Comparison of ENCODE assay signal across 1 cellular context in genomic region chr7:29449569-29450260, GRCh38.
A peak's percentile ranks its signal among the peaks of the same experiment; 100 is the strongest.
TF ChIP-seq lines count a peak whose summit lies in the region.

No MANE protein-coding gene starts in this region.

TF ChIP-seq in A549, 52 proteins besides CTCF, POLR2A, EP300 and RAD21 (continued from another document):
- TF ChIP-seq, protein P1, sequence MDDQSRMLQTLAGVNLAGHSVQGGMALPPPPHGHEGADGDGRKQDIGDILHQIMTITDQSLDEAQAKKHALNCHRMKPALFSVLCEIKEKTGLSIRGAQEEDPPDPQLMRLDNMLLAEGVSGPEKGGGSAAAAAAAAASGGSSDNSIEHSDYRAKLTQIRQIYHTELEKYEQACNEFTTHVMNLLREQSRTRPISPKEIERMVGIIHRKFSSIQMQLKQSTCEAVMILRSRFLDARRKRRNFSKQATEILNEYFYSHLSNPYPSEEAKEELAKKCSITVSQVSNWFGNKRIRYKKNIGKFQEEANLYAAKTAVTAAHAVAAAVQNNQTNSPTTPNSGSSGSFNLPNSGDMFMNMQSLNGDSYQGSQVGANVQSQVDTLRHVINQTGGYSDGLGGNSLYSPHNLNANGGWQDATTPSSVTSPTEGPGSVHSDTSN (IDR thresholded peaks at IDR 0.05), result no peak
- TF ChIP-seq MAFK (IDR thresholded peaks at IDR 0.05; ENCODE audit: partially characterized antibody), result no peak
- TF ChIP-seq, protein P2, sequence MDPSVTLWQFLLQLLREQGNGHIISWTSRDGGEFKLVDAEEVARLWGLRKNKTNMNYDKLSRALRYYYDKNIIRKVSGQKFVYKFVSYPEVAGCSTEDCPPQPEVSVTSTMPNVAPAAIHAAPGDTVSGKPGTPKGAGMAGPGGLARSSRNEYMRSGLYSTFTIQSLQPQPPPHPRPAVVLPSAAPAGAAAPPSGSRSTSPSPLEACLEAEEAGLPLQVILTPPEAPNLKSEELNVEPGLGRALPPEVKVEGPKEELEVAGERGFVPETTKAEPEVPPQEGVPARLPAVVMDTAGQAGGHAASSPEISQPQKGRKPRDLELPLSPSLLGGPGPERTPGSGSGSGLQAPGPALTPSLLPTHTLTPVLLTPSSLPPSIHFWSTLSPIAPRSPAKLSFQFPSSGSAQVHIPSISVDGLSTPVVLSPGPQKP (IDR thresholded peaks at IDR 0.05; ENCODE audit: low read depth, low read length), result no peak
- peak in 1 of 2 experiments; percentile 34; a peak in 3 of 5 replicates for TF ChIP-seq JUN (IDR thresholded peaks at IDR 0.05)
- no peak for TF ChIP-seq RNF2 (IDR thresholded peaks at IDR 0.05; ENCODE audit: borderline replicate concordance, low read depth)
- no peak for TF ChIP-seq CBX8 (IDR thresholded peaks at IDR 0.05)
- TF ChIP-seq, protein P3, sequence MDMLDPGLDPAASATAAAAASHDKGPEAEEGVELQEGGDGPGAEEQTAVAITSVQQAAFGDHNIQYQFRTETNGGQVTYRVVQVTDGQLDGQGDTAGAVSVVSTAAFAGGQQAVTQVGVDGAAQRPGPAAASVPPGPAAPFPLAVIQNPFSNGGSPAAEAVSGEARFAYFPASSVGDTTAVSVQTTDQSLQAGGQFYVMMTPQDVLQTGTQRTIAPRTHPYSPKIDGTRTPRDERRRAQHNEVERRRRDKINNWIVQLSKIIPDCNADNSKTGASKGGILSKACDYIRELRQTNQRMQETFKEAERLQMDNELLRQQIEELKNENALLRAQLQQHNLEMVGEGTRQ (IDR thresholded peaks at IDR 0.05), result no peak
- no peak for TF ChIP-seq ZSCAN20 (CRISPR knock-in tag; IDR thresholded peaks at IDR 0.05)
- no peak for TF ChIP-seq EHMT2 (IDR thresholded peaks at IDR 0.05; ENCODE audit: low read depth)
- TF ChIP-seq ESRRA (IDR thresholded peaks at IDR 0.05; ENCODE audit: borderline replicate concordance, low read length), result no peak
- TF ChIP-seq FOSL2 (IDR thresholded peaks at IDR 0.05), result peak; percentile 81
- TF ChIP-seq FOSL2 (CRISPR knock-in tag; IDR thresholded peaks at IDR 0.05), result peak; percentile 82
- no peak for TF ChIP-seq POLR2AphosphoS2 (conservative IDR thresholded peaks at IDR 0.05; ENCODE audit: low read length)
- TF ChIP-seq HOXA7 (CRISPR knock-in tag; IDR thresholded peaks at IDR 0.05), result no peak
- TF ChIP-seq HOXB13 (CRISPR knock-in tag; IDR thresholded peaks at IDR 0.05; ENCODE audit: low read depth), result no peak
- peak; percentile 67; the same call in 1 of the 2 replicates for TF ChIP-seq GATA3 (IDR thresholded peaks at IDR 0.05; ENCODE audit: borderline replicate concordance)
- TF ChIP-seq JUNB (IDR thresholded peaks at IDR 0.05), result peak; percentile 82
